Comparison of ENCODE assay signal across 8 cellular contexts in the genomic region with DNA sequence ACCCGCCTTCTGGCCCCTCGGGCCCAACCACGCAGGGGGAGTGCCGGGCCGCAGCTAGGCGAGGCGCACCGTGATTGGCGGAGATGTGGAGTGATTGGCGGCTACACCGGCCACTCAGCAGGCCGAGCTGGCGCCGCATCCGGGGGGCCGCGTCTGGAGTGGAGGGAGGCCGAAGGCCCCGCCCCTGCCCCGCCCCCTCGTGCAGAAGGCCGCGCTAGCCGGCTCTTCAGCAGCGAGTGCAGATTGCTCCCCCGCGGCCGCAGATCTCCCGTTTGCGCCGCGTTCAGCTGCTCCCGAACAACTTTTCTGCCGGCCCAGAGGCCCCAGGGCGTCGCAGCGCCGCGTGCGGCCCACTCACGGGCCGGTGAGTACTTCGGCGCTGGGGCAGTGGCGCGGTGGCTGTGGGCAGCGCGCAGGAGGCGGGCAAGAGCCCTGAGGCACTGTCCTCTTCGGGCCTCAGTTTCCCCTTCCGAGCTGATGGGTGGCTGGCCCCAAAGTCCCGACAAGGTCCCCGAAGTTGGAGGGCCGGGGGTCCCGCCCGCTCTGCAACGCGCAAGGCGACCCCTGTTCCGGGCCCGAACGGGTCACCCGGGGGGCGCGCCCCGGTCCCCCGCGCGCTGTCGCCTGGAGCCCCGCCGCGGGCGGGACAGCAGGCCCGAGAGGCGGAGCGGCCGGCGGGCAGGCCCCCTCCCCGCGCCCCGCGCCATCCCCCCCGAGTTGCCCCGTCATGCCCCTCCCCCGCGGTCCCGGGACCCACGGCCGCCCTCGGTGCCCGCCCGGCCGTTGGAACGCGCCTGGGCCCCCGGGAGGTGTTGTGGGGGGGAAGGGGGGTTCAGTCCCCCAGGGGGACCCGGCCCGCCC. TPM values are rescaled to one million over a fixed set of nuclear protein-coding genes. Genes with fewer than 3 reads are reported as not detected.
DNase-seq lines count a peak whose midpoint lies in the region; ATAC-seq and TF ChIP-seq lines count a peak whose summit lies in the region.

Gene WFS1, plus strand, starts transcription at position 200 of the 861 bp plus-strand sequence. CDS start 7,606 bp downstream, outside the sequence.

- CTCF ChIA-PET in activated B cell treated with CpG ODN at 0.5 μM for 24 hours (lab: Charles Lee): interaction anchor here (0.6 to 4.4 kb wide), 3 partner anchors 20 to 61 kb away, joined by 3 to 26 read pairs (median 4); no protein-coding TSS in a partner anchor

- POLR2A ChIA-PET in activated B cell treated with CpG ODN at 0.5 μM for 24 hours (lab: Charles Lee): interaction anchor here (1.0 kb wide), 2 partner anchors 404 to 798 kb away, joined by 3 read pairs; partner anchors contain the start of gene GRPEL1

- peak; percentile 97 for DNase-seq in A172 (ENCODE audit: low spot score)
- DNase-seq in NCI-H2171 (lab: John Stamatoyannopoulos, UW): peak; percentile 79
- peak; percentile 97 for DNase-seq in activated B cell treated with CpG ODN at 0.5 μM for 24 hours
- peak; percentile 98 to 99 for DNase-seq in cardiac fibroblast (ENCODE audit: low read depth in 2 of 2)
- peak; percentile 100 for DNase-seq in iPS-NIHi11 (ENCODE audit: low spot score)

- H3K4me3 ChIP-seq in cardiac fibroblast (replicated peaks in 1 of 2; ENCODE audit: low read depth in 2 of 2, low read length in 2 of 2) (peak within 1 kb of the TSS; percentile 78 to 82), skin epidermis (peak within 1 kb of the TSS; percentile 58 to 91 (median 80))

- H3K9me3 Mint-ChIP-seq in activated B cell treated with CpG ODN at 0.5 μM for 24 hours: no peaks in the 10 kb centered on the region

- intact Hi-C loops in activated B cell treated with CpG ODN at 0.5 μM for 24 hours (cut with micrococcal nuclease): loop anchor here (1.0 to 5.0 kb wide), 5 partner anchors 69 to 833 kb away; partner anchors contain the start of genes BLOC1S4, JAKMIP1, KIAA0232 and MAN2B2

- peak within 1 kb of the TSS; percentile 86 for H3K4me3 Mint-ChIP-seq in activated B cell treated with CpG ODN at 0.5 μM for 24 hours

- no peak for TF ChIP-seq CTCF in activated B cell treated with CpG ODN at 0.5 μM for 24 hours (IDR thresholded peaks at IDR 0.05)
- TF ChIP-seq CTCF in cardiac fibroblast (IDR thresholded peaks at IDR 0.05; ENCODE audit: low read depth, low read length): no peak

- no peaks in the 10 kb centered on the region for H3K36me3 Mint-ChIP-seq in activated B cell treated with CpG ODN at 0.5 μM for 24 hours (ENCODE audit: low read depth)

- no peaks in the 10 kb centered on the region for H3K27me3 Mint-ChIP-seq in activated B cell treated with CpG ODN at 0.5 μM for 24 hours

- peak; percentile 100 for ATAC-seq in GM18861 (IDR thresholded peaks at IDR 0.05; ENCODE audit: unreplicated experiment)
- peak; percentile 100 for ATAC-seq in HG03066 (IDR thresholded peaks at IDR 0.05; ENCODE audit: low read depth, unreplicated experiment)
- ATAC-seq in activated B cell treated with CpG ODN at 0.5 μM for 24 hours (ENCODE audit: low read depth): peak; percentile 99

- peaks cover 29% of the 10 kb centered on the region for H3K4me1 Mint-ChIP-seq in activated B cell treated with CpG ODN at 0.5 μM for 24 hours

- peak within 1 kb of the TSS; percentile 63 for H3K27ac Mint-ChIP-seq in activated B cell treated with CpG ODN at 0.5 μM for 24 hours

- peak within 1 kb of the TSS in 17 of 21 experiments; percentile 11 to 84 (median 76) for H3K27ac ChIP-seq in skin epidermis

RNA-seq across cellular contexts. Expression of gene WFS1, which starts in this region (rescaled TPM):
- 52.8 and 54.2 TPM in 2 replicates for total RNA-seq in A172 (2014; rRNA removed; shearing (Covaris generic))
- total RNA-seq in activated B cell treated with CpG ODN at 0.5 μM for 24 hours: 2.4 and 4.3 TPM in 2 replicates

Comparison
In these comparisons a context has a peak if more than half of its experiments do, and no peak if none do; other contexts are left out.
1. Peak in every context shown above with its lines: DNase-seq, ATAC-seq, H3K4me3 ChIP-seq and H3K27ac ChIP-seq.
2. RNA of gene WFS1 (total RNA-seq): 52.8 to 54.2 TPM in A172; 2.4 to 4.3 TPM in activated B cell treated with CpG ODN at 0.5 μM for 24 hours; every median in the first group is over 10 times any median in the second.